ENCODE assay signal across 1 cellular context in the genomic region with DNA sequence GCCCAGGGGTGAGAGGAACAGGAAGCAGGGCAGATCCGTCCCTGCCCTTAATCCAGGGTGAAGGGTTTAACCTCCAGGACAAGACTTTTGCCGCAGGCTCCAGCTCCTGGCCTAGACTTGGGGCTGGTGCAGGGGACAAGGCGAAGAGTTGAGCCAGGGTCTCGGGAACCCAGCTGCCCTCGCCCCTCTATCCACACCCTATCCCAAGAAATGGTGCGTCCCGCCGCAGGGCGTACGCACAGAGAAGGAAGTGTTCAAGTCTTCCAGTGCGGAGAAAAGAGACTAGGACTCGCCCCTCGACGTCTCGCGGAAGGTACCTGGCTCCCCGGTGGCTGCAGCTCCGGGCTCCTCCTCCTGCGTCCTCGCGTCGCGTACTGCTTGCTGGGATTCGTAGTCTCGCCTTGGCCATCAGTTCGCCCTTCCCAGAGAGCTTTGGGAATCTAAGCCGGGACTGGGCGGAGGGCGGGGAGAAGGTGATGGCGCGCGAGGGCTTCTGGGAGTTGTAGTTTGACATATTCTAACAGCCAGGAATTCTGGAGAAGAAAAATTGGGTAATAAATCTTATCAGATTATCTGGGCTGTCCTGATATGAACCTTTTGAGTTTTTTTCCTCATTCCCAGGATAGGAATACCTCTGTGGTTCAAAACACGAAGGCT.
TF ChIP-seq lines count a peak whose summit lies in the region.

Gene ZMAT5 (minus strand): TSS at position 376 of the 657 bp plus-strand sequence. CDS start 18,463 bp downstream, outside the sequence.

TF ChIP-seq in HepG2, 621 proteins besides CTCF, POLR2A, EP300 and RAD21 (continued from another document and continues in another):
- TF ChIP-seq, protein P1, sequence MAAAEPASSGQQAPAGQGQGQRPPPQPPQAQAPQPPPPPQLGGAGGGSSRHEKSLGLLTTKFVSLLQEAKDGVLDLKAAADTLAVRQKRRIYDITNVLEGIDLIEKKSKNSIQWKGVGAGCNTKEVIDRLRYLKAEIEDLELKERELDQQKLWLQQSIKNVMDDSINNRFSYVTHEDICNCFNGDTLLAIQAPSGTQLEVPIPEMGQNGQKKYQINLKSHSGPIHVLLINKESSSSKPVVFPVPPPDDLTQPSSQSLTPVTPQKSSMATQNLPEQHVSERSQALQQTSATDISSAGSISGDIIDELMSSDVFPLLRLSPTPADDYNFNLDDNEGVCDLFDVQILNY (CRISPR knock-in tag; conservative IDR thresholded peaks at IDR 0.05), result no peak
- TF ChIP-seq ETV5 (CRISPR knock-in tag; IDR thresholded peaks at IDR 0.05; ENCODE audit: borderline replicate concordance) (peak; percentile 61; the same call in 1 of the 2 replicates), ZNF747 (CRISPR knock-in tag; IDR thresholded peaks at IDR 0.05; ENCODE audit: borderline replicate concordance) (no peak), ZNF788 (CRISPR knock-in tag; IDR thresholded peaks at IDR 0.05; ENCODE audit: borderline replicate concordance) (peak; percentile 11; the same call in 1 of the 2 replicates), ZNF878 (CRISPR knock-in tag; IDR thresholded peaks at IDR 0.05) (no peak), ZNF569 (CRISPR knock-in tag; IDR thresholded peaks at IDR 0.05; ENCODE audit: borderline replicate concordance) (0 out of 2 replicates have a peak, but pooled peaks have one; percentile 30), ZNF766 (CRISPR knock-in tag; IDR thresholded peaks at IDR 0.05; ENCODE audit: borderline replicate concordance) (no peak), ZBTB21 (CRISPR knock-in tag; IDR thresholded peaks at IDR 0.05) (peak; percentile 23; the same call in 1 of the 2 replicates), ZBTB25 (CRISPR knock-in tag; IDR thresholded peaks at IDR 0.05) (peak; percentile 59; the same call in 1 of the 2 replicates), RFXANK (CRISPR knock-in tag; IDR thresholded peaks at IDR 0.05) (0 out of 2 replicates have a peak, but pooled peaks have one; percentile 21), MTF1 (CRISPR knock-in tag; IDR thresholded peaks at IDR 0.05) (no peak), ZMYM2 (CRISPR knock-in tag; IDR thresholded peaks at IDR 0.05) (no peak), ZNF580 (CRISPR knock-in tag; IDR thresholded peaks at IDR 0.05; ENCODE audit: borderline replicate concordance, low read depth) (peak; percentile 36; the same call in 1 of the 2 replicates), CBX2 (IDR thresholded peaks at IDR 0.05; ENCODE audit: low read depth, low read length) (no peak), CBX2 (CRISPR knock-in tag; IDR thresholded peaks at IDR 0.05; ENCODE audit: low read depth) (no peak), AHDC1 (CRISPR knock-in tag; IDR thresholded peaks at IDR 0.05; ENCODE audit: borderline replicate concordance) (no peak; the same call in 1 of the 2 replicates), ZNF687 (CRISPR knock-in tag; IDR thresholded peaks at IDR 0.05) (peak; percentile 87), RERE (CRISPR knock-in tag; IDR thresholded peaks at IDR 0.05; ENCODE audit: low read depth) (no peak), ZNF546 (CRISPR knock-in tag; conservative IDR thresholded peaks at IDR 0.05) (no peak), ZNF274 (CRISPR knock-in tag; IDR thresholded peaks at IDR 0.05) (peak; percentile 69; the same call in 1 of the 2 replicates)
- TF ChIP-seq, protein P2, sequence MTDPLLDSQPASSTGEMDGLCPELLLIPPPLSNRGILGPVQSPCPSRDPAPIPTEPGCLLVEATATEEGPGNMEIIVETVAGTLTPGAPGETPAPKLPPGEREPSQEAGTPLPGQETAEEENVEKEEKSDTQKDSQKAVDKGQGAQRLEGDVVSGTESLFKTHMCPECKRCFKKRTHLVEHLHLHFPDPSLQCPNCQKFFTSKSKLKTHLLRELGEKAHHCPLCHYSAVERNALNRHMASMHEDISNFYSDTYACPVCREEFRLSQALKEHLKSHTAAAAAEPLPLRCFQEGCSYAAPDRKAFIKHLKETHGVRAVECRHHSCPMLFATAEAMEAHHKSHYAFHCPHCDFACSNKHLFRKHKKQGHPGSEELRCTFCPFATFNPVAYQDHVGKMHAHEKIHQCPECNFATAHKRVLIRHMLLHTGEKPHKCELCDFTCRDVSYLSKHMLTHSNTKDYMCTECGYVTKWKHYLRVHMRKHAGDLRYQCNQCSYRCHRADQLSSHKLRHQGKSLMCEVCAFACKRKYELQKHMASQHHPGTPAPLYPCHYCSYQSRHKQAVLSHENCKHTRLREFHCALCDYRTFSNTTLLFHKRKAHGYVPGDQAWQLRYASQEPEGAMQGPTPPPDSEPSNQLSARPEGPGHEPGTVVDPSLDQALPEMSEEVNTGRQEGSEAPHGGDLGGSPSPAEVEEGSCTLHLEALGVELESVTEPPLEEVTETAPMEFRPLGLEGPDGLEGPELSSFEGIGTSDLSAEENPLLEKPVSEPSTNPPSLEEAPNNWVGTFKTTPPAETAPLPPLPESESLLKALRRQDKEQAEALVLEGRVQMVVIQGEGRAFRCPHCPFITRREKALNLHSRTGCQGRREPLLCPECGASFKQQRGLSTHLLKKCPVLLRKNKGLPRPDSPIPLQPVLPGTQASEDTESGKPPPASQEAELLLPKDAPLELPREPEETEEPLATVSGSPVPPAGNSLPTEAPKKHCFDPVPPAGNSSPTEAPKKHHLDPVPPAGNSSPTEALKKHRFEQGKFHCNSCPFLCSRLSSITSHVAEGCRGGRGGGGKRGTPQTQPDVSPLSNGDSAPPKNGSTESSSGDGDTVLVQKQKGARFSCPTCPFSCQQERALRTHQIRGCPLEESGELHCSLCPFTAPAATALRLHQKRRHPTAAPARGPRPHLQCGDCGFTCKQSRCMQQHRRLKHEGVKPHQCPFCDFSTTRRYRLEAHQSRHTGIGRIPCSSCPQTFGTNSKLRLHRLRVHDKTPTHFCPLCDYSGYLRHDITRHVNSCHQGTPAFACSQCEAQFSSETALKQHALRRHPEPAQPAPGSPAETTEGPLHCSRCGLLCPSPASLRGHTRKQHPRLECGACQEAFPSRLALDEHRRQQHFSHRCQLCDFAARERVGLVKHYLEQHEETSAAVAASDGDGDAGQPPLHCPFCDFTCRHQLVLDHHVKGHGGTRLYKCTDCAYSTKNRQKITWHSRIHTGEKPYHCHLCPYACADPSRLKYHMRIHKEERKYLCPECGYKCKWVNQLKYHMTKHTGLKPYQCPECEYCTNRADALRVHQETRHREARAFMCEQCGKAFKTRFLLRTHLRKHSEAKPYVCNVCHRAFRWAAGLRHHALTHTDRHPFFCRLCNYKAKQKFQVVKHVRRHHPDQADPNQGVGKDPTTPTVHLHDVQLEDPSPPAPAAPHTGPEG (CRISPR knock-in tag; IDR thresholded peaks at IDR 0.05), result no peak
